ENCODE assay signal across 1 cellular context in genomic region chr1:170074250-170075157, GRCh38.
TF ChIP-seq lines count a peak whose summit lies in the region.

Gene KIFAP3, minus strand, starts transcription at chr1:170074695. Its CDS starts 228 bp downstream, at chr1:170074467.

TF ChIP-seq in HEK293, 187 proteins besides CTCF, POLR2A, EP300 and RAD21 (continued from another document):
- TF ChIP-seq ZNF132 (tag by site-specific recombination; IDR thresholded peaks at IDR 0.05; ENCODE audit: borderline replicate concordance) (no peak), ZNF843 (tag by site-specific recombination; IDR thresholded peaks at IDR 0.05) (no peak), ZNF24 (tag by site-specific recombination; IDR thresholded peaks at IDR 0.05) (no peak), ZNF555 (tag by site-specific recombination; conservative IDR thresholded peaks at IDR 0.05) (no peak), ZNF350 (tag by site-specific recombination; IDR thresholded peaks at IDR 0.05) (no peak)
- TF ChIP-seq, protein P1, sequence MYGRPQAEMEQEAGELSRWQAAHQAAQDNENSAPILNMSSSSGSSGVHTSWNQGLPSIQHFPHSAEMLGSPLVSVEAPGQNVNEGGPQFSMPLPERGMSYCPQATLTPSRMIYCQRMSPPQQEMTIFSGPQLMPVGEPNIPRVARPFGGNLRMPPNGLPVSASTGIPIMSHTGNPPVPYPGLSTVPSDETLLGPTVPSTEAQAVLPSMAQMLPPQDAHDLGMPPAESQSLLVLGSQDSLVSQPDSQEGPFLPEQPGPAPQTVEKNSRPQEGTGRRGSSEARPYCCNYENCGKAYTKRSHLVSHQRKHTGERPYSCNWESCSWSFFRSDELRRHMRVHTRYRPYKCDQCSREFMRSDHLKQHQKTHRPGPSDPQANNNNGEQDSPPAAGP (tag by site-specific recombination; IDR thresholded peaks at IDR 0.05), result no peak
